In the genomic region with DNA sequence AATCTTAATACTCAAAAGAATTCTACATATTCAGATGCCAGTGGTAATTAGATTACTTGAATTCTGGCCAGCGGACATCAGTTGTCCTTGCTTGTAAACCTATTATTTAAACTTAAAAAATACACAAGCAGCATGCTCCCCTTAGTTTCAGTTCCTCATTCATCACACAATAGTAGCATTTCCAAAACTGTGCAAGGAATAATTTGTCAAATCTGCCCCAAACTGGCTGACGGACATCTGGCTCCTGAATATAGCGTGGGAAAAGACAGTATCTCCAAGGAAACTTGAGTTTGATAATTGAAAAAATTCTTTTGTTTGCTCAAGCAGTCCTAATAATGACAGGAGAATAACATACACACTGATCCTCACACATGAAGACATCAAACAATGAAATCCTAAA, we compare ENCODE assay signal across 23 cellular contexts.
DNase-seq lines count a peak whose midpoint lies in the region; ATAC-seq, FAIRE-seq and TF ChIP-seq lines count a peak whose summit lies in the region.
"Had no signal": no experiment of that assay in that cellular context is flagged by ENCODE, and none has a peak within 500 bp of the region (broad histone marks: within the 10 kb centered on the region; RNA-seq: fewer than 3 reads in every experiment).

No MANE protein-coding gene starts in this region.

- WGBS in SK-N-SH (ENCODE audit: low lambda C conversion rate), result 87% methylated on average over 3 of the region's 3 CpGs
- 94% methylated on average over 3 of the region's 3 CpGs for WGBS in GM12878 (ENCODE audit: insufficient coverage, insufficient replicate concordance, low lambda C conversion rate, missing lambda C conversion rate)
- 91 to 92% methylated on average over 3 of the region's 3 CpGs for WGBS in upper lobe of left lung, 2 donors

- H3K4me2 ChIP-seq in SK-N-SH (no peak overlapping the region), GM12878 (ENCODE audit: control insufficient read depth, insufficient read depth) (no peak overlapping the region)
- H3K4me2 ChIP-seq: BLaER1, KMS-11 had no signal

- H3K4me3 Mint-ChIP-seq in endothelial cell (ENCODE audit: unreplicated experiment), result no peak overlapping the region
- H3K4me3 Mint-ChIP-seq: CD4-positive, alpha-beta T cell; HFFc6; IgD-negative memory B cell; T-cell had no signal

- H3K9me2 ChIP-seq in SK-N-SH, result no peaks in the 10 kb centered on the region

- H3K9me3 ChIP-seq in SK-N-SH, result no peaks in the 10 kb centered on the region
- no peaks in the 10 kb centered on the region for H3K9me3 ChIP-seq in GM12878 (replicated peaks; ENCODE audit: control insufficient read depth, insufficient read depth, low read length)
- H3K9me3 ChIP-seq in upper lobe of left lung, result no peaks in the 10 kb centered on the region
- H3K9me3 ChIP-seq: BLaER1, HAP-1 had no signal

- DNase-seq in SK-N-SH (no peak), NAMALWA (ENCODE audit: low spot score) (peak; percentile 4), GM12878 (ENCODE audit: low read depth, low spot score) (no peak), upper lobe of left lung (no peak), endothelial cell (ENCODE audit: low spot score) (no peak)
- DNase-seq: CD4-positive, alpha-beta T cell; COR-L47; DMS53; GOT3; HFFc6; MM.1S; NCI-H2029; NCI-H2227 treated with DMSO at 0.1 percent for 48 hours; NCI-H526 treated with DMSO at 0.1 percent for 48 hours; T-cell had no signal

- TF ChIP-seq EP300 in SK-N-SH (IDR thresholded peaks at IDR 0.05; ENCODE audit: borderline replicate concordance in 1 of 2, low read depth in 1 of 2, low read length in 1 of 2), result no peak
- peak in 1 of 2 experiments; percentile 36; a peak in 1 of 4 replicates for TF ChIP-seq EP300 in GM12878 (IDR thresholded peaks at IDR 0.05; ENCODE audit: borderline replicate concordance in 1 of 2, control insufficient read depth in 1 of 2, low read depth in 2 of 2, low read length in 2 of 2)
- TF ChIP-seq EP300 in upper lobe of left lung (IDR thresholded peaks at IDR 0.05), result no peak

- H2AFZ ChIP-seq in SK-N-SH (ENCODE audit: low read depth) (no peak overlapping the region), GM12878 (ENCODE audit: control insufficient read depth, low read depth, low read length) (no peak overlapping the region; the same call in 1 of the 2 replicates)

- H4K20me1 ChIP-seq in SK-N-SH (ENCODE audit: insufficient read depth) (no peaks in the 10 kb centered on the region), GM12878 (ENCODE audit: control insufficient read depth, insufficient read depth) (no peaks in the 10 kb centered on the region)
- H4K20me1 ChIP-seq: BLaER1 had no signal

- CTCF ChIA-PET in SK-N-SH (lab: Yijun Ruan, JAX) (interaction anchor here (1.2 to 1.5 kb wide), 2 partner anchors 12 to 42 kb away, joined by 3 to 4 read pairs; no protein-coding TSS in a partner anchor), GM12878 (lab: Yijun Ruan, JAX) (no interaction called here)

- H3K9ac ChIP-seq in SK-N-SH (no peak overlapping the region), GM12878 (ENCODE audit: control insufficient read depth, insufficient read depth, low read length) (no peak overlapping the region)
- H3K9ac ChIP-seq: BLaER1, KMS-11 had no signal

- peaks cover 0 to 41% of the 10 kb centered on the region in 2 experiments for H3K36me3 ChIP-seq in SK-N-SH (replicated peaks in 1 of 2; ENCODE audit: control insufficient read depth in 1 of 2, insufficient read depth in 2 of 2, low read length in 1 of 2)
- no peaks in the 10 kb centered on the region; a peak in 1 of 4 replicates for H3K36me3 ChIP-seq in GM12878 (ENCODE audit: control insufficient read depth in 2 of 2, insufficient read depth in 2 of 2, low read length in 1 of 2)
- H3K36me3 ChIP-seq in upper lobe of left lung, result no peaks in the 10 kb centered on the region
- H3K36me3 ChIP-seq: BLaER1, HAP-1 had no signal

- intact Hi-C loops in GM12878 (cut with micrococcal nuclease; ENCODE audit: unreplicated experiment), result no loop called here

- H3F3A ChIP-seq in SK-N-SH (replicated peaks; ENCODE audit: insufficient read depth), result no peaks in the 10 kb centered on the region

- peak; percentile 44 for FAIRE-seq in GM12878 (lab: Jason Lieb, UNC)
- FAIRE-seq: RCC 7860 had no signal

- H3K36me3 Mint-ChIP-seq in endothelial cell (ENCODE audit: low read depth, unreplicated experiment), result no peaks in the 10 kb centered on the region

- no peak for TF ChIP-seq POLR2A in GM12878 (IDR thresholded peaks at IDR 0.05; ENCODE audit: low read depth, low read length)
- TF ChIP-seq POLR2A in upper lobe of left lung (IDR thresholded peaks at IDR 0.05), result no peak

- H3K27me3 ChIP-seq in SK-N-SH (ENCODE audit: insufficient read depth) (no peaks in the 10 kb centered on the region), GM12878 (replicated peaks in 1 of 2; ENCODE audit: control insufficient read depth in 2 of 2, insufficient read depth in 2 of 2, low read length in 1 of 2) (no peaks in the 10 kb centered on the region), upper lobe of left lung (no peaks in the 10 kb centered on the region)
- H3K27me3 ChIP-seq: BLaER1 had no signal

- SMC1A ChIA-PET in GM12878 (lab: Charles Lee; ENCODE audit: uncharacterized antibody, unreplicated experiment), result interaction anchor here (1.1 to 1.3 kb wide), 2 partner anchors 13 kb away, joined by 3 to 4 read pairs; no protein-coding TSS in a partner anchor

- H3K27ac Mint-ChIP-seq in endothelial cell (ENCODE audit: unreplicated experiment), result no peak overlapping the region
- H3K27ac Mint-ChIP-seq: CD4-positive, alpha-beta T cell; HFFc6; IgD-negative memory B cell; T-cell had no signal

- ATAC-seq in SK-N-SH treated with all-trans-retinoic acid at 6 μM for 48 hours (no peak; the same call in 2 of the 3 replicates), GM12878 (peak; percentile 42; the same call in 1 of the 3 replicates), HG03135 (IDR thresholded peaks at IDR 0.05; ENCODE audit: unreplicated experiment) (no peak), upper lobe of left lung (ENCODE audit: low FRiP score in 2 of 2) (no peak)
- ATAC-seq: T-cell had no signal

- TF ChIP-seq RAD21 in SK-N-SH (IDR thresholded peaks at IDR 0.05; ENCODE audit: low read length) (no peak), GM12878 (IDR thresholded peaks at IDR 0.05; ENCODE audit: insufficient read depth, low read depth, low read length) (no peak)

- H3K79me2 ChIP-seq in SK-N-SH (ENCODE audit: insufficient read depth) (no peaks in the 10 kb centered on the region), GM12878 (ENCODE audit: control insufficient read depth, insufficient read depth, low read length) (no peaks in the 10 kb centered on the region)

- H3K4me1 Mint-ChIP-seq in endothelial cell (ENCODE audit: unreplicated experiment), result no peaks in the 10 kb centered on the region
- H3K4me1 Mint-ChIP-seq: T-cell had no signal

- no peaks in the 10 kb centered on the region for H3K27me3 Mint-ChIP-seq in endothelial cell (ENCODE audit: unreplicated experiment)
- H3K27me3 Mint-ChIP-seq: CD4-positive, alpha-beta T cell; IgD-negative memory B cell; T-cell had no signal

- no peak for TF ChIP-seq CTCF in SK-N-SH (IDR thresholded peaks at IDR 0.05)
- TF ChIP-seq CTCF in GM12878 (IDR thresholded peaks at IDR 0.05 in 2 of 3, conservative IDR thresholded peaks at IDR 0.05 in 1 of 3; ENCODE audit: control insufficient read depth in 2 of 3, extremely low read depth in 1 of 3, insufficient read depth in 1 of 3, low read depth in 3 of 3, low read length in 3 of 3), result no peak
- no peak for TF ChIP-seq CTCF in upper lobe of left lung (IDR thresholded peaks at IDR 0.05)
- TF ChIP-seq CTCF in endothelial cell (IDR thresholded peaks at IDR 0.05; ENCODE audit: unreplicated experiment), result no peak

- H3K4me3 ChIP-seq in SK-N-SH (ENCODE audit: low read depth in 2 of 2, low read length in 1 of 2), result no peak overlapping the region
- no peak overlapping the region for H3K4me3 ChIP-seq in GM12878
- H3K4me3 ChIP-seq in upper lobe of left lung, result no peak overlapping the region
- H3K4me3 ChIP-seq: BLaER1, HAP-1 had no signal

- peaks cover 6 to 15% of the 10 kb centered on the region in 2 experiments; a peak in 2 of 4 replicates for H3K4me1 ChIP-seq in SK-N-SH (ENCODE audit: control insufficient read depth in 1 of 2, insufficient read depth in 2 of 2, low read depth in 1 of 2, low read length in 1 of 2)
- peaks cover 10% of the 10 kb centered on the region; the same call in 1 of the 2 replicates for H3K4me1 ChIP-seq in GM12878 (ENCODE audit: control insufficient read depth, insufficient read depth, low read length)
- H3K4me1 ChIP-seq in upper lobe of left lung, result no peaks in the 10 kb centered on the region
- H3K4me1 ChIP-seq: BLaER1, HAP-1 had no signal

- H3K27ac ChIP-seq in SK-N-SH (ENCODE audit: low read depth in 2 of 2, low read length in 1 of 2) (peak overlapping the region in 1 of 2 experiments; percentile 77; a peak in 2 of 4 replicates), GM12878 (ENCODE audit: control insufficient read depth, insufficient read depth) (no peak overlapping the region), upper lobe of left lung (no peak overlapping the region)
- H3K27ac ChIP-seq: BLaER1, HL-60, KMS-11 had no signal

- RAD21 ChIA-PET in GM12878 (lab: Charles Lee; ENCODE audit: unreplicated experiment), result no interaction called here

- no peaks in the 10 kb centered on the region for H3K9me3 Mint-ChIP-seq in endothelial cell (ENCODE audit: unreplicated experiment)
- H3K9me3 Mint-ChIP-seq: CD4-positive, alpha-beta T cell; IgD-negative memory B cell; T-cell had no signal

- POLR2A ChIA-PET in SK-N-SH (lab: Yijun Ruan, JAX) (no interaction called here), GM12878 (lab: Charles Lee) (interaction anchor here (1.5 kb wide), 1 partner anchor 10 kb away, joined by 3 read pairs; no protein-coding TSS in a partner anchor)

- in situ Hi-C loops in GM12878 (cut with MboI), result no loop called here

- BruUV-seq in GM12878 (replicated peaks; lab: Mats Ljungman, UMichigan), result no TSS peak

TF ChIP-seq in SK-N-SH, 30 proteins besides CTCF, POLR2A, EP300 and RAD21 (continues in another document):
- TF ChIP-seq, protein P1, sequence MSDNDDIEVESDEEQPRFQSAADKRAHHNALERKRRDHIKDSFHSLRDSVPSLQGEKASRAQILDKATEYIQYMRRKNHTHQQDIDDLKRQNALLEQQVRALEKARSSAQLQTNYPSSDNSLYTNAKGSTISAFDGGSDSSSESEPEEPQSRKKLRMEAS (IDR thresholded peaks at IDR 0.05; ENCODE audit: low read depth), result no peak
- TF ChIP-seq GATA2 (CRISPR knock-in tag; IDR thresholded peaks at IDR 0.05) (no peak), MXI1 (IDR thresholded peaks at IDR 0.05; ENCODE audit: low read depth, low read length) (no peak), CHD2 (IDR thresholded peaks at IDR 0.05; ENCODE audit: low read length, partially characterized antibody) (no peak)
